Comparison of ENCODE assay signal across 8 cellular contexts in genomic region chr20:5205348-5206210, GRCh38.
A peak's percentile ranks its signal among the peaks of the same experiment; 100 is the strongest.
DNase-seq lines count a peak whose midpoint lies in the region; ATAC-seq, FAIRE-seq and TF ChIP-seq lines count a peak whose summit lies in the region.

No MANE protein-coding gene starts in this region.

- TF ChIP-seq POLR2A in GM12891 (IDR thresholded peaks at IDR 0.05; ENCODE audit: low read depth, low read length) = no peak

- intact Hi-C loops in sciatic nerve (cut with DNase I) = no loop called here

- TF ChIP-seq CTCF in right atrium auricular region (IDR thresholded peaks at IDR 0.05) = peak; percentile 70 to 93

- H3K9me3 ChIP-seq in right atrium auricular region = no peaks in the 10 kb centered on the region

- H3K36me3 ChIP-seq in right atrium auricular region = no peaks in the 10 kb centered on the region

- FAIRE-seq in GM12891 (lab: Jason Lieb, UNC) = peak; percentile 95

- H3K4me3 ChIP-seq in right atrium auricular region = no peak overlapping the region

- H3K27me3 ChIP-seq in right atrium auricular region = no peaks in the 10 kb centered on the region

- peak; percentile 98 for ATAC-seq in HG02678 (IDR thresholded peaks at IDR 0.05; ENCODE audit: unreplicated experiment)
- peak; percentile 93 for ATAC-seq in sciatic nerve

- H3K27ac ChIP-seq in right atrium auricular region = no peak overlapping the region

- peaks cover 0 to 19% of the 10 kb centered on the region in 2 donors for H3K4me1 ChIP-seq in right atrium auricular region

- DNase-seq in GM12891 (ENCODE audit: insufficient read length, low spot score) (peak; percentile 62), NCI-H1417 (lab: John Stamatoyannopoulos, UW) (peak; percentile 65 to 85 (median 73)), T-helper 1 cell (peak; percentile 24 to 55 (median 43)), amniotic stem cell (lab: John Stamatoyannopoulos, UW) (peak; percentile 40), right atrium auricular region (ENCODE audit: low spot score) (peak; percentile 75), sciatic nerve (ENCODE audit: low spot score) (peak; percentile 77), T1000 (lab: John Stamatoyannopoulos, UW) (no peak)

TF ChIP-seq in GM12891, 5 proteins besides CTCF, POLR2A, EP300 and RAD21:
- no peak for TF ChIP-seq POLR2AphosphoS5 (IDR thresholded peaks at IDR 0.05; ENCODE audit: low read depth, low read length)
- no peak for TF ChIP-seq TAF1 (IDR thresholded peaks at IDR 0.05; ENCODE audit: low read depth, low read length)
- TF ChIP-seq PAX5 (IDR thresholded peaks at IDR 0.05; ENCODE audit: insufficient read depth, low read length, severe bottlenecking) = no peak
- no peak for TF ChIP-seq SPI1 (IDR thresholded peaks at IDR 0.05; ENCODE audit: low read depth, low read length)
- no peak for TF ChIP-seq POU2F2 (IDR thresholded peaks at IDR 0.05; ENCODE audit: low read depth, low read length)
TF ChIP-seq in GM12891: peak in this region for 0.
